14 cellular contexts compared by ENCODE assay signal in the genomic region with DNA sequence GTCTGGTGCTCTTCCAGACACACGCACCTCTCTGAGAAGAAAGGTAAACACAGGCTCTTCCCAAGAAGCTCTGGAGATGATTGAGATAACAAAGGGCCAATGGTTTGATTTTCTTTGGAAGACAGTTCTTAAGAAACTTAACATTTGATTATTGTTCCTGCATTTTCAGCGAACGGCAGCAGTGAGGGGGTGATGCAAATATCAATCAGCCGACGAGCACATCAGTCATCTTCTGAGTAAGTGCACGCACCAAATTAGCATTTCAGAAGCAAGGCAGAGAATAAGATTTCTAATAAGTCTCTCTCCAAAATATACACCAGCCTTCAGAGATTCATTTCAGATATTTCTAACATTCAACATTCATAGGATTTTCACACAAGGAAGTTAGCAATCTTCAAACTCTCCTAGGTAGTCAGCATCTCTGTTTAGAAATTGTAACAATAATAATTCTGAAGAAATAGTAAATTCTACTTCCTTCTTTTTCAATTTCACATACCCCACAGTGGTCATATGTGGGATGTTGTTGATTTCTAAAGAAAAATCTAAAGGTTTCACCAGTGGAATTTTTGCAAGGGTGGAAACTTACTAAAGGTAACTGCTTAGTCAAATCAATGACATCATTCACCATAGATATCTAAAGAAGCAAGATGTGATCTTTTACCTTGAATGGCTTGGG.
DNase-seq lines count a peak whose midpoint lies in the region; ATAC-seq and TF ChIP-seq lines count a peak whose summit lies in the region.
"Had no signal": no experiment of that assay in that cellular context is flagged by ENCODE, and none has a peak within 500 bp of the region (broad histone marks: within the 10 kb centered on the region; RNA-seq: fewer than 3 reads in every experiment).

No MANE protein-coding gene starts in this region.

- no peaks in the 10 kb centered on the region for H3K9me3 Mint-ChIP-seq in activated T-cell treated with anti-CD3 and anti-CD28 coated beads, Interleukin-2, amount 50 U/mL, for 24 hours
- H3K9me3 Mint-ChIP-seq in T-helper 2 cell treated with Interferon-gamma antibody and Interleukin-4, amounts not matched to agents 5 μg/mL and 100 μg/mL, for 36 hours, result peaks cover 3% of the 10 kb centered on the region
- no peaks in the 10 kb centered on the region for H3K9me3 Mint-ChIP-seq in stimulated activated memory B cell treated with anti-CD40 and anti-IgM and Interleukin-4, amounts not matched to agents 10 μg/mL and 1 μg/mL and 100 μg/mL, for 72 hours
- no peaks in the 10 kb centered on the region for H3K9me3 Mint-ChIP-seq in glutamatergic neuron (ENCODE audit: unreplicated experiment)

- H3K27ac Mint-ChIP-seq in activated T-cell treated with anti-CD3 and anti-CD28 coated beads, Interleukin-2, amount 50 U/mL, for 24 hours, result peak overlapping the region; percentile 38
- no peak overlapping the region for H3K27ac Mint-ChIP-seq in T-helper 2 cell treated with Interferon-gamma antibody and Interleukin-4, amounts not matched to agents 5 μg/mL and 100 μg/mL, for 36 hours
- peak overlapping the region; percentile 99 for H3K27ac Mint-ChIP-seq in stimulated activated memory B cell treated with anti-CD40 and anti-IgM and Interleukin-4, amounts not matched to agents 10 μg/mL and 1 μg/mL and 100 μg/mL, for 72 hours
- H3K27ac Mint-ChIP-seq in glutamatergic neuron (ENCODE audit: unreplicated experiment), result no peak overlapping the region
- H3K27ac Mint-ChIP-seq: CD8-positive, alpha-beta memory T cell had no signal

- H3K4me3 Mint-ChIP-seq in activated T-cell treated with anti-CD3 and anti-CD28 coated beads, Interleukin-2, amount 50 U/mL, for 24 hours, result no peak overlapping the region
- H3K4me3 Mint-ChIP-seq in T-helper 2 cell treated with Interferon-gamma antibody and Interleukin-4, amounts not matched to agents 5 μg/mL and 100 μg/mL, for 36 hours, result no peak overlapping the region
- peak overlapping the region; percentile 35 for H3K4me3 Mint-ChIP-seq in stimulated activated memory B cell treated with anti-CD40 and anti-IgM and Interleukin-4, amounts not matched to agents 10 μg/mL and 1 μg/mL and 100 μg/mL, for 72 hours
- H3K4me3 Mint-ChIP-seq in glutamatergic neuron (ENCODE audit: unreplicated experiment), result no peak overlapping the region
- H3K4me3 Mint-ChIP-seq: CD8-positive, alpha-beta memory T cell had no signal

- DNase-seq in activated T-cell treated with anti-CD3 and anti-CD28 coated beads, Interleukin-2, amount 50 U/mL, for 24 hours, result no peak
- no peak for DNase-seq in activated T-cell treated with anti-CD3 and anti-CD28 coated beads, Interleukin-2, amount 50 U/mL, for 48 hours
- peak; percentile 27 for DNase-seq in GM13977 (ENCODE audit: low spot score)
- peak; percentile 24 for DNase-seq in T-helper 2 cell treated with Interferon-gamma antibody and Interleukin-4, amounts not matched to agents 5 μg/mL and 100 μg/mL, for 36 hours (ENCODE audit: low spot score)
- DNase-seq in glutamatergic neuron, result no peak
- DNase-seq: CD8-positive, alpha-beta memory T cell; GM23248; NCI-H1436; NCI-H2029 treated with DMSO at 0.1 percent for 48 hours; NCI-H510A treated with DMSO at 0.1 percent for 48 hours; PC-3 had no signal

- peaks cover 12% of the 10 kb centered on the region for H3K4me1 Mint-ChIP-seq in activated T-cell treated with anti-CD3 and anti-CD28 coated beads, Interleukin-2, amount 50 U/mL, for 24 hours (ENCODE audit: low read depth)
- peaks cover 3% of the 10 kb centered on the region for H3K4me1 Mint-ChIP-seq in T-helper 2 cell treated with Interferon-gamma antibody and Interleukin-4, amounts not matched to agents 5 μg/mL and 100 μg/mL, for 36 hours (ENCODE audit: low read depth)
- peaks cover 58% of the 10 kb centered on the region for H3K4me1 Mint-ChIP-seq in stimulated activated memory B cell treated with anti-CD40 and anti-IgM and Interleukin-4, amounts not matched to agents 10 μg/mL and 1 μg/mL and 100 μg/mL, for 72 hours
- H3K4me1 Mint-ChIP-seq in glutamatergic neuron (ENCODE audit: low read depth, unreplicated experiment), result no peaks in the 10 kb centered on the region
- H3K4me1 Mint-ChIP-seq: CD8-positive, alpha-beta memory T cell had no signal

- peak; percentile 91 for ATAC-seq in stimulated activated memory B cell treated with anti-CD40 and anti-IgM and Interleukin-4, amounts not matched to agents 10 μg/mL and 1 μg/mL and 100 μg/mL, for 72 hours
- no peak for ATAC-seq in GM19324 (IDR thresholded peaks at IDR 0.05; ENCODE audit: low FRiP score, unreplicated experiment)
- ATAC-seq: HCT116, PC-3 had no signal

- peaks cover 25% of the 10 kb centered on the region for H3K27me3 Mint-ChIP-seq in activated T-cell treated with anti-CD3 and anti-CD28 coated beads, Interleukin-2, amount 50 U/mL, for 24 hours
- no peaks in the 10 kb centered on the region for H3K27me3 Mint-ChIP-seq in T-helper 2 cell treated with Interferon-gamma antibody and Interleukin-4, amounts not matched to agents 5 μg/mL and 100 μg/mL, for 36 hours (ENCODE audit: low read depth)
- no peaks in the 10 kb centered on the region for H3K27me3 Mint-ChIP-seq in stimulated activated memory B cell treated with anti-CD40 and anti-IgM and Interleukin-4, amounts not matched to agents 10 μg/mL and 1 μg/mL and 100 μg/mL, for 72 hours
- peaks cover 2% of the 10 kb centered on the region for H3K27me3 Mint-ChIP-seq in glutamatergic neuron (ENCODE audit: unreplicated experiment)

- no peak for TF ChIP-seq CTCF in GM13977 (IDR thresholded peaks at IDR 0.05; ENCODE audit: extremely low read depth, insufficient read depth, missing control alignments)
- no peak for TF ChIP-seq CTCF in glutamatergic neuron (IDR thresholded peaks at IDR 0.05; ENCODE audit: partially characterized antibody, unreplicated experiment)

- in situ Hi-C loops in GM13977 (cut with MboI; ENCODE audit: low pct_unique_long_range_greater_than_20kb, low sequenced_read_pairs, unreplicated experiment), result no loop called here

- H3K36me3 Mint-ChIP-seq in activated T-cell treated with anti-CD3 and anti-CD28 coated beads, Interleukin-2, amount 50 U/mL, for 24 hours (ENCODE audit: low read depth), result no peaks in the 10 kb centered on the region
- H3K36me3 Mint-ChIP-seq in T-helper 2 cell treated with Interferon-gamma antibody and Interleukin-4, amounts not matched to agents 5 μg/mL and 100 μg/mL, for 36 hours (ENCODE audit: low read depth), result no peaks in the 10 kb centered on the region
- peaks cover 11% of the 10 kb centered on the region for H3K36me3 Mint-ChIP-seq in stimulated activated memory B cell treated with anti-CD40 and anti-IgM and Interleukin-4, amounts not matched to agents 10 μg/mL and 1 μg/mL and 100 μg/mL, for 72 hours
- H3K36me3 Mint-ChIP-seq in glutamatergic neuron (ENCODE audit: unreplicated experiment), result no peaks in the 10 kb centered on the region
- H3K36me3 Mint-ChIP-seq: CD8-positive, alpha-beta memory T cell had no signal

Comparison
In these comparisons a context has a peak if more than half of its experiments do, and no peak if none do; other contexts are left out.
1. DNase-seq: peak in GM13977 (single experiment) and T-helper 2 cell treated with Interferon-gamma antibody and Interleukin-4, amounts not matched to agents 5 μg/mL and 100 μg/mL, for 36 hours (single experiment); none in activated T-cell treated with anti-CD3 and anti-CD28 coated beads, Interleukin-2, amount 50 U/mL, for 24 hours (single experiment), activated T-cell treated with anti-CD3 and anti-CD28 coated beads, Interleukin-2, amount 50 U/mL, for 48 hours (0 of 2) and glutamatergic neuron (single experiment).
2. H3K27ac Mint-ChIP-seq: peak in activated T-cell treated with anti-CD3 and anti-CD28 coated beads, Interleukin-2, amount 50 U/mL, for 24 hours (single experiment) and stimulated activated memory B cell treated with anti-CD40 and anti-IgM and Interleukin-4, amounts not matched to agents 10 μg/mL and 1 μg/mL and 100 μg/mL, for 72 hours (single experiment); none in T-helper 2 cell treated with Interferon-gamma antibody and Interleukin-4, amounts not matched to agents 5 μg/mL and 100 μg/mL, for 36 hours (single experiment) and glutamatergic neuron (single experiment).